ENCODE assay signal across 17 cellular contexts in the genomic region with DNA sequence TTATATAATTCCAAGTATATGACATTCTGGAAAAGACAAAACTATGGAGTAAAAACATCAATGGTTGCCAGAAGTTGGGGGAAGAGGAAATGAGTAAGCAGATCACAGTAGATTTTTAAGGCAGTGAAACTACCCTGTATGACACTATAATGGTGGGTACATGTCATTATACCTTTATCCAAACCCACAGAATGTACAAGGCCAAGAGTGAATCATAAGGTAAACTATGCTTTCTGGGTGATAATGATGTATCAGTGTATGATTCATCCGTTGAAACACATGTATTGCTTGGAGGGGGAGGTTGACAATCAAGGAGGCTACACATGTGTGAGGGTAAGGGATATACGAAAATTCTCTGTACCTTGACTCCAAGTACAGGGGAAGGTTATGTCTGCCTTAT.
DNase-seq lines count a peak whose midpoint lies in the region; ATAC-seq, FAIRE-seq and TF ChIP-seq lines count a peak whose summit lies in the region.
"Had no signal": no experiment of that assay in that cellular context is flagged by ENCODE, and none has a peak within 500 bp of the region (broad histone marks: within the 10 kb centered on the region; RNA-seq: fewer than 3 reads in every experiment).

No MANE protein-coding gene starts in this region.

- POLR2A ChIA-PET in Panc1 (lab: Charles Lee), result no interaction called here
- POLR2A ChIA-PET in CD8-positive, alpha-beta T cell (lab: Charles Lee), result no interaction called here

- no peak for TF ChIP-seq POLR2A in H54 (IDR thresholded peaks at IDR 0.05; ENCODE audit: low read depth, low read length)

- H3K27ac Mint-ChIP-seq in CD8-positive, alpha-beta T cell, result no peak overlapping the region
- H3K27ac Mint-ChIP-seq: T-helper 1 cell treated with Interleukin-12 subunit alpha and Interleukin-12 subunit beta and Interleukin-4 antibody, amounts not matched to agents 30 μg/mL and 1 μg/mL, for 36 hours had no signal

- no peaks in the 10 kb centered on the region for H3K27me3 Mint-ChIP-seq in CD8-positive, alpha-beta T cell (ENCODE audit: low read depth)

- no peaks in the 10 kb centered on the region for H3K27me3 ChIP-seq in Panc1 (ENCODE audit: control insufficient read depth, insufficient read depth, low read length)
- H3K27me3 ChIP-seq in CD8-positive, alpha-beta T cell (ENCODE audit: insufficient read depth, low read length), result no peaks in the 10 kb centered on the region
- H3K27me3 ChIP-seq: left lung, neutrophil had no signal

- H3K4me1 ChIP-seq in Panc1 (ENCODE audit: control insufficient read depth, insufficient read depth, low read length), result no peaks in the 10 kb centered on the region
- H3K4me1 ChIP-seq in CD8-positive, alpha-beta T cell (ENCODE audit: insufficient read depth, low read length), result no peaks in the 10 kb centered on the region
- H3K4me1 ChIP-seq: left lung had no signal

- H3K4me3 Mint-ChIP-seq in CD8-positive, alpha-beta T cell, result no peak overlapping the region
- H3K4me3 Mint-ChIP-seq: T-helper 1 cell treated with Interleukin-12 subunit alpha and Interleukin-12 subunit beta and Interleukin-4 antibody, amounts not matched to agents 30 μg/mL and 1 μg/mL, for 36 hours had no signal

- H3K27ac ChIP-seq in Panc1 (ENCODE audit: low read length), result no peak overlapping the region
- H3K27ac ChIP-seq in epithelial cell of prostate, result peak overlapping the region; percentile 72
- H3K27ac ChIP-seq in CD8-positive, alpha-beta T cell (ENCODE audit: low read depth, low read length), result no peak overlapping the region
- H3K27ac ChIP-seq: left lung, neutrophil had no signal

- ATAC-seq in Panc1, result no peak
- no peak for ATAC-seq in CD8-positive, alpha-beta T cell
- ATAC-seq: left lung had no signal

- no peaks in the 10 kb centered on the region for H3K36me3 ChIP-seq in Panc1 (ENCODE audit: control insufficient read depth, insufficient read depth, low read length)
- H3K36me3 ChIP-seq in CD8-positive, alpha-beta T cell (ENCODE audit: insufficient read depth, low read length), result no peaks in the 10 kb centered on the region
- H3K36me3 ChIP-seq: left lung, neutrophil had no signal

- DNase-seq in H54 (ENCODE audit: insufficient read length, low spot score), result peak; percentile 35
- DNase-seq in Panc1 (ENCODE audit: low read depth, low spot score), result peak; percentile 38
- peak; percentile 93 for DNase-seq in epithelial cell of prostate (ENCODE audit: low read depth, low spot score)
- DNase-seq in smooth muscle cell of the brain vasculature (ENCODE audit: low read depth, low spot score), result peak; percentile 18
- DNase-seq in NOMO-1 (lab: John Stamatoyannopoulos, UW; ENCODE audit: unreplicated experiment in 2 of 2), result no peak
- DNase-seq in SW480 (ENCODE audit: low spot score), result no peak
- DNase-seq in CD8-positive, alpha-beta T cell, result no peak
- DNase-seq: amygdala; foreskin melanocyte; left lung; NCI-H524 treated with DMSO at 0.1 percent for 48 hours; stimulated activated CD4-positive, alpha-beta T cell treated with anti-CD3 and anti-CD28 coated beads, Interleukin-4, amount 100 ng/mL, for 24 hours; substantia nigra had no signal

- H3K9me3 ChIP-seq in Panc1 (ENCODE audit: control insufficient read depth, insufficient read depth, low read depth, low read length), result no peaks in the 10 kb centered on the region
- no peaks in the 10 kb centered on the region for H3K9me3 ChIP-seq in CD8-positive, alpha-beta T cell (ENCODE audit: low read length)
- H3K9me3 ChIP-seq: neutrophil had no signal

- H3K4me3 ChIP-seq in Panc1 (ENCODE audit: low read depth in 2 of 2, low read length in 2 of 2), result no peak overlapping the region
- H3K4me3 ChIP-seq in CD8-positive, alpha-beta T cell (ENCODE audit: low read depth, low read length), result no peak overlapping the region
- H3K4me3 ChIP-seq: left lung had no signal

- no peak for TF ChIP-seq CTCF in Panc1 (IDR thresholded peaks at IDR 0.05)
- TF ChIP-seq CTCF in CD8-positive, alpha-beta T cell (IDR thresholded peaks at IDR 0.05), result no peak

- H3K36me3 Mint-ChIP-seq in CD8-positive, alpha-beta T cell, result no peaks in the 10 kb centered on the region

- FAIRE-seq in H54 (lab: Jason Lieb, UNC), result peak; percentile 97
- FAIRE-seq: G401.6, H1 had no signal

- BruUV-seq in Panc1 (replicated peaks; lab: Mats Ljungman, UMichigan), result no TSS peak

- intact Hi-C loops in Panc1 (cut with micrococcal nuclease; ENCODE audit: unreplicated experiment), result no loop called here
- intact Hi-C loops in CD8-positive, alpha-beta T cell (cut with DNase I, micrococcal nuclease), result no loop called here

- in situ Hi-C loops in Panc1 (cut with HindIII; ENCODE audit: low pct_unique_long_range_greater_than_20kb, low sequenced_read_pairs), result no loop called here

- no peaks in the 10 kb centered on the region for H3K4me1 Mint-ChIP-seq in CD8-positive, alpha-beta T cell (ENCODE audit: low read depth)

- CTCF ChIA-PET in Panc1 (lab: Charles Lee), result no interaction called here
- CTCF ChIA-PET in CD8-positive, alpha-beta T cell (lab: Charles Lee), result no interaction called here

- H3K9me3 Mint-ChIP-seq in CD8-positive, alpha-beta T cell, result peaks cover 14% of the 10 kb centered on the region
- H3K9me3 Mint-ChIP-seq: T-helper 1 cell treated with Interleukin-12 subunit alpha and Interleukin-12 subunit beta and Interleukin-4 antibody, amounts not matched to agents 30 μg/mL and 1 μg/mL, for 36 hours had no signal

Comparison
In these comparisons a context has a peak if more than half of its experiments do, and no peak if none do; other contexts are left out.
1. DNase-seq: peak in H54 (single experiment), Panc1 (single experiment), epithelial cell of prostate (single experiment) and smooth muscle cell of the brain vasculature (single experiment); none in NOMO-1 (0 of 2), SW480 (single experiment) and CD8-positive, alpha-beta T cell (0 of 7).